ENCODE assay signal across 24 cellular contexts in the genomic region with DNA sequence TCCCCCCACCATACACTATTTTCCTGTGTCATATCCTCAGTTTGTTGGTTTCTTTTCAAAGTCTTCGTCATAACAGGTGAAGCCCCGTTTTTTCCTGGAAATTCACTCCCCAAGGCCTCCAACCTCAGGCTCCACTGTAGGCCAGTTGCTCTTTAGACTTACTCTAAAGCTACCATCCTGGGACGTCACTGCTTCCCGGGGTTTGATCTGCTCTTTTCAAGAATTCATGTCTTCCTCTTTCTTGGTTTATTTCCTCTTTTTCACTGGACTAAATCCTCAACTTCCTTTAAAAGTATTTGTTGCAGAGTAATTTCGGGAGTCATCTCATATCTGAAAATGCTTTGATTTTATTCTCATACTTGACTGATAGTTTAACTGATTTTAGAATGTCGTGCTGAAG. TPM values are rescaled to one million over a fixed set of nuclear protein-coding genes. Genes with fewer than 3 reads are reported as not detected.
"Had no signal": no experiment of that assay in that cellular context is flagged by ENCODE, and none has a peak within 500 bp of the region (broad histone marks: within the 10 kb centered on the region; RNA-seq: fewer than 3 reads in every experiment).

No MANE protein-coding gene starts in this region.

- H3K9me3 Mint-ChIP-seq: activated naive CD4-positive, alpha-beta T cell treated with anti-CD3 and anti-CD28 coated beads, Interleukin-2, amount 50 U/mL, for 72 hours; activated T-helper 1 cell treated with anti-CD3 and anti-CD28 coated beads, Interleukin-12 subunit alpha, Interleukin-12 subunit beta, Interleukin-2, Interleukin-4 antibody, amounts not matched to agents 30 ng/mL and 10 ng/mL and 1 ng/mL, durations not matched to agents 14 hours and 24 hours and 36 hours; T-helper 2 cell treated with Interferon-gamma antibody and Interleukin-4, amounts not matched to agents 5 μg/mL and 100 μg/mL, for 36 hours; WTC11 had no signal

- H3K4me1 ChIP-seq: foreskin keratinocyte, thyroid gland had no signal

- H3K36me3 Mint-ChIP-seq: activated naive CD4-positive, alpha-beta T cell treated with anti-CD3 and anti-CD28 coated beads, Interleukin-2, amount 50 U/mL, for 72 hours; naive thymus-derived CD4-positive, alpha-beta T cell; stimulated activated naive B cell treated with anti-CD40 and anti-IgM and Interleukin-4, amounts not matched to agents 10 μg/mL and 1 μg/mL and 100 μg/mL, for 72 hours; WTC11 had no signal

- ATAC-seq: activated CD4-positive, alpha-beta T cell treated with anti-CD3 and anti-CD28 coated beads for 36 hours; activated naive CD4-positive, alpha-beta T cell treated with anti-CD3 and anti-CD28 coated beads, Interleukin-2, amount 50 U/mL, for 72 hours; effector memory CD8-positive, alpha-beta T cell; foreskin keratinocyte; left cardiac atrium; naive thymus-derived CD4-positive, alpha-beta T cell; stimulated activated naive B cell treated with anti-CD40 and anti-IgM and Interleukin-4, amounts not matched to agents 10 μg/mL and 1 μg/mL and 100 μg/mL, for 72 hours; WTC11 had no signal

- H3K4me3 Mint-ChIP-seq: activated CD4-positive, alpha-beta T cell treated with anti-CD3 and anti-CD28 coated beads for 36 hours; activated T-helper 1 cell treated with anti-CD3 and anti-CD28 coated beads, Interleukin-12 subunit alpha, Interleukin-12 subunit beta, Interleukin-2, Interleukin-4 antibody, amounts not matched to agents 30 ng/mL and 10 ng/mL and 1 ng/mL, durations not matched to agents 14 hours and 24 hours and 36 hours; effector memory CD8-positive, alpha-beta T cell; naive thymus-derived CD4-positive, alpha-beta T cell; stimulated activated naive B cell treated with anti-CD40 and anti-IgM and Interleukin-4, amounts not matched to agents 10 μg/mL and 1 μg/mL and 100 μg/mL, for 72 hours; T-helper 2 cell treated with Interferon-gamma antibody and Interleukin-4, amounts not matched to agents 5 μg/mL and 100 μg/mL, for 36 hours; WTC11 had no signal

- H3K27ac Mint-ChIP-seq: activated CD4-positive, alpha-beta T cell treated with anti-CD3 and anti-CD28 coated beads for 36 hours; activated naive CD4-positive, alpha-beta T cell treated with anti-CD3 and anti-CD28 coated beads, Interleukin-2, amount 50 U/mL, for 72 hours; activated T-helper 1 cell treated with anti-CD3 and anti-CD28 coated beads, Interleukin-12 subunit alpha, Interleukin-12 subunit beta, Interleukin-2, Interleukin-4 antibody, amounts not matched to agents 30 ng/mL and 10 ng/mL and 1 ng/mL, durations not matched to agents 14 hours and 24 hours and 36 hours; effector memory CD8-positive, alpha-beta T cell; naive thymus-derived CD4-positive, alpha-beta T cell; stimulated activated naive B cell treated with anti-CD40 and anti-IgM and Interleukin-4, amounts not matched to agents 10 μg/mL and 1 μg/mL and 100 μg/mL, for 72 hours; T-helper 2 cell treated with Interferon-gamma antibody and Interleukin-4, amounts not matched to agents 5 μg/mL and 100 μg/mL, for 36 hours; WTC11 had no signal

- DNase-seq: activated CD4-positive, alpha-beta T cell treated with anti-CD3 and anti-CD28 coated beads for 36 hours; activated CD4-positive, alpha-beta T cell treated with anti-CD3 and anti-CD28 coated beads, Interleukin-2, amount 50 U/mL, for 48 hours; activated gamma-delta T cell treated with Interleukin-2 at 50 U/mL for 16 hours; activated T-cell treated with anti-CD3 and anti-CD28 coated beads for 4 hours; dermis blood vessel endothelial cell; effector memory CD8-positive, alpha-beta T cell; foreskin keratinocyte; glutamatergic neuron; hippocampal formation; left cardiac atrium; mesendoderm; naive thymus-derived CD4-positive, alpha-beta T cell; ovary; right lobe of liver; stimulated activated CD4-positive, alpha-beta T cell treated with anti-CD3 and anti-CD28 coated beads, Interleukin-4, amount 100 ng/mL, for 4 hours; stimulated activated naive B cell treated with anti-CD40 and anti-IgM and Interleukin-4, amounts not matched to agents 10 μg/mL and 1 μg/mL and 100 μg/mL, for 72 hours; thyroid gland had no signal

- H3K4me1 Mint-ChIP-seq: activated CD4-positive, alpha-beta T cell treated with anti-CD3 and anti-CD28 coated beads for 36 hours; stimulated activated naive B cell treated with anti-CD40 and anti-IgM and Interleukin-4, amounts not matched to agents 10 μg/mL and 1 μg/mL and 100 μg/mL, for 72 hours had no signal

- H3K9me3 ChIP-seq: ovary, right lobe of liver, thyroid gland had no signal

- H3K4me3 ChIP-seq: ovary, right lobe of liver, thyroid gland had no signal

- H3K27me3 ChIP-seq: foreskin keratinocyte, ovary, thyroid gland had no signal

- H3K27me3 Mint-ChIP-seq: activated CD4-positive, alpha-beta T cell treated with anti-CD3 and anti-CD28 coated beads for 36 hours; effector memory CD8-positive, alpha-beta T cell had no signal

- H3K36me3 ChIP-seq: ovary, right lobe of liver, thyroid gland had no signal

- H3K27ac ChIP-seq: epithelial cell of prostate, foreskin keratinocyte, ovary, thyroid gland had no signal

RNA-seq across cellular contexts. Expression of a gene that starts 6.5 kb away (rescaled TPM):
- total RNA-seq: activated CD4-positive, alpha-beta T cell treated with anti-CD3 and anti-CD28 coated beads for 36 hours; activated naive CD4-positive, alpha-beta T cell treated with anti-CD3 and anti-CD28 coated beads, Interleukin-2, amount 50 U/mL, for 72 hours; activated T-helper 1 cell treated with anti-CD3 and anti-CD28 coated beads, Interleukin-12 subunit alpha, Interleukin-12 subunit beta, Interleukin-2, Interleukin-4 antibody, amounts not matched to agents 30 ng/mL and 10 ng/mL and 1 ng/mL, durations not matched to agents 14 hours and 24 hours and 36 hours; chondrocyte; dermis blood vessel endothelial cell; foreskin keratinocyte; left cardiac atrium; naive thymus-derived CD4-positive, alpha-beta T cell; thyroid gland had no signal
- polyA plus RNA-seq: fibroblast of lung; foreskin keratinocyte; naive thymus-derived CD4-positive, alpha-beta T cell had no signal
